In genomic region chr11:810040-810567, GRCh38 we compare ENCODE assay signal across 8 cellular contexts. TPM values are rescaled to one million over a fixed set of nuclear protein-coding genes. Genes with fewer than 3 reads are reported as not detected.
A peak's percentile ranks its signal among the peaks of the same experiment; 100 is the strongest.
DNase-seq lines count a peak whose midpoint lies in the region; ATAC-seq, FAIRE-seq and TF ChIP-seq lines count a peak whose summit lies in the region.

No MANE protein-coding gene starts in this region.

- TF ChIP-seq CTCF in DND-41 (IDR thresholded peaks at IDR 0.05; ENCODE audit: borderline replicate concordance, extremely low read depth, low read length, poor library complexity, severe bottlenecking) (no peak), K562 (IDR thresholded peaks at IDR 0.05 in 2 of 3, conservative IDR thresholded peaks at IDR 0.05 in 1 of 3; ENCODE audit: insufficient read depth in 2 of 3, low read depth in 1 of 3, low read length in 3 of 3) (no peak)

- intact Hi-C loops in K562 (cut with micrococcal nuclease): no loop called here

- no peaks in the 10 kb centered on the region for H3K9me1 ChIP-seq in K562 (ENCODE audit: control insufficient read depth, insufficient read depth, low read length)

- H2AFZ ChIP-seq in DND-41 (ENCODE audit: low read depth, low read length) (no peak overlapping the region), K562 (ENCODE audit: low read depth, low read length) (peak overlapping the region; percentile 98; the same call in 1 of the 2 replicates)

- DNase-seq in DND-41: no peak
- peak in 1 of 4 experiments; percentile 75 for DNase-seq in K562 (ENCODE audit: extremely low read depth in 1 of 4, low spot score in 3 of 4)
- no peak for DNase-seq in memory B cell (ENCODE audit: low spot score in 2 of 2)
- no peak for DNase-seq in cerebellar cortex (ENCODE audit: low spot score)
- DNase-seq in SHP77 treated with DMSO at 0.1 percent for 48 hours (lab: John Stamatoyannopoulos, UW): no peak
- DNase-seq in GDM1 (lab: John Stamatoyannopoulos, UW): no peak

- TSS peak; percentile 65 for BruUV-seq in K562 (replicated peaks; lab: Mats Ljungman, UMichigan)

- TF ChIP-seq RAD21 in K562 (CRISPR knock-in tag; conservative IDR thresholded peaks at IDR 0.05 in 1 of 2, IDR thresholded peaks at IDR 0.05 in 1 of 2): no peak

- H3K4me3 Mint-ChIP-seq in memory B cell: peak overlapping the region; percentile 94

- H3K4me2 ChIP-seq in DND-41 (ENCODE audit: insufficient read depth, low read length) (peak overlapping the region; percentile 74), K562 (ENCODE audit: insufficient read depth, low read length) (peak overlapping the region; percentile 100)

- peaks cover 39% of the 10 kb centered on the region for H3K36me3 ChIP-seq in DND-41 (ENCODE audit: insufficient read depth, low read length)
- H3K36me3 ChIP-seq in K562 (ENCODE audit: control insufficient read depth, insufficient read depth, low read length): peaks cover 41% of the 10 kb centered on the region

- no peaks in the 10 kb centered on the region for H3K9me3 ChIP-seq in DND-41 (ENCODE audit: insufficient read depth, low read length, severe bottlenecking)
- no peaks in the 10 kb centered on the region for H3K9me3 ChIP-seq in K562 (replicated peaks; ENCODE audit: control insufficient read depth, insufficient read depth, low read depth, low read length)

- H3K27ac ChIP-seq in DND-41 (ENCODE audit: low read length) (peak overlapping the region; percentile 98), K562 (ENCODE audit: extremely low read depth, low read depth, low read length) (peak overlapping the region; percentile 98)

- peaks cover 47% of the 10 kb centered on the region for H3K4me1 ChIP-seq in DND-41 (ENCODE audit: insufficient read depth, low read length)
- H3K4me1 ChIP-seq in K562 (replicated peaks in 1 of 2; ENCODE audit: control insufficient read depth in 2 of 2, insufficient read depth in 2 of 2, low read length in 2 of 2): peaks cover 20 to 57% of the 10 kb centered on the region in 2 experiments; a peak in 4 of 5 replicates

- TF ChIP-seq EP300 in K562 (IDR thresholded peaks at IDR 0.05; ENCODE audit: low read length): no peak

- peak overlapping the region; percentile 96 for H3K27ac Mint-ChIP-seq in memory B cell

- WGBS in K562 (ENCODE audit: insufficient coverage, low coverage, missing lambda C conversion rate): under 1% methylated on average over 29 of the region's 55 CpGs

- no peak for TF ChIP-seq POLR2A in K562 (conservative IDR thresholded peaks at IDR 0.05)

- peaks cover 50% of the 10 kb centered on the region for H3K79me2 ChIP-seq in DND-41 (ENCODE audit: insufficient read depth, low read length)
- H3K79me2 ChIP-seq in K562 (ENCODE audit: control insufficient read depth, insufficient read depth, low read length): peaks cover 71% of the 10 kb centered on the region

- peak overlapping the region; percentile 60 to 79 for H3K4me3 ChIP-seq in DND-41 (ENCODE audit: low read depth in 1 of 2, low read length in 2 of 2)
- H3K4me3 ChIP-seq in K562: peak overlapping the region; percentile 99

- POLR2A ChIA-PET in K562 (lab: Yijun Ruan, JAX): interaction anchor here (0.6 to 2.2 kb wide), 14 partner anchors 8 to 228 kb away, joined by 3 to 22 read pairs (median 4); partner anchors contain the start of gene PNPLA2

- H3K27me3 ChIP-seq in DND-41 (ENCODE audit: insufficient read depth, low read length, poor library complexity) (no peaks in the 10 kb centered on the region), K562 (ENCODE audit: control insufficient read depth in 2 of 2, insufficient read depth in 2 of 2, low read length in 2 of 2) (no peaks in the 10 kb centered on the region)

- H4K20me1 ChIP-seq in DND-41 (ENCODE audit: insufficient read depth, low read length) (peaks cover 41% of the 10 kb centered on the region), K562 (replicated peaks; ENCODE audit: control insufficient read depth, insufficient read depth, low read length) (peaks cover 24% of the 10 kb centered on the region)

- H3K36me3 Mint-ChIP-seq in memory B cell: peaks cover 8% of the 10 kb centered on the region

- H3K27me3 Mint-ChIP-seq in memory B cell: no peaks in the 10 kb centered on the region

- peaks cover 18% of the 10 kb centered on the region for H3K4me1 Mint-ChIP-seq in memory B cell

- FAIRE-seq in K562 (lab: Jason Lieb, UNC): no peak

- CTCF ChIA-PET in K562 (lab: Yijun Ruan, JAX; ENCODE audit: low intra/inter-chr PET ratio): no interaction called here

- H3K9me3 Mint-ChIP-seq in memory B cell: no peaks in the 10 kb centered on the region

- peak overlapping the region; percentile 84 for H3K9ac ChIP-seq in DND-41 (ENCODE audit: low read depth, low read length)
- peak overlapping the region; percentile 94 to 98 for H3K9ac ChIP-seq in K562 (ENCODE audit: insufficient read depth in 1 of 2, low read depth in 2 of 2, low read length in 2 of 2)

- ATAC-seq in DND-41 (ENCODE audit: insufficient read depth, low read depth): no peak
- ATAC-seq in HG03135 (IDR thresholded peaks at IDR 0.05; ENCODE audit: unreplicated experiment): peak; percentile 5
- peak; percentile 2 for ATAC-seq in K562
- ATAC-seq in memory B cell (ENCODE audit: low read depth): peak; percentile 13
- ATAC-seq in HG03039 (IDR thresholded peaks at IDR 0.05; ENCODE audit: unreplicated experiment): no peak

- in situ Hi-C loops in K562 (cut with MboI): no loop called here

RNA-seq across cellular contexts. Expression of gene RPLP2, which starts 0.3 kb away (rescaled TPM):
- 170 and 292 TPM in 2 replicates for total RNA-seq in K562 (2011; cell fraction: chromatin; rRNA removed; ENCODE audit: low replicate concordance)
- 396 and 422 TPM in 2 replicates for total RNA-seq in K562 (2011; cell fraction: nucleolus; rRNA removed)
- total RNA-seq in K562 (2011; cell fraction: nucleoplasm; rRNA removed): 508 and 986 TPM in 2 replicates
- total RNA-seq in K562 (2014; rRNA removed): 1,805 and 1,933 TPM in 2 replicates
- 1,134 and 1,237 TPM in 2 replicates for total RNA-seq in K562 (2014; rRNA removed; fragmentation: Illumina TruSeq; extraction: Trizol)
- total RNA-seq in K562 (2015; rRNA removed; fragmentation: Illumina TruSeq; extraction: Trizol): 1,326 and 1,329 TPM in 2 replicates
- total RNA-seq in K562 (2021): 3,807 and 3,932 TPM in 2 replicates
- 687 and 817 TPM in 2 replicates for polyA plus RNA-seq in K562 (2011; rRNA removed)
- 1,159 and 2,082 TPM in 2 replicates for polyA plus RNA-seq in K562 (2011; cell fraction: cytosol; rRNA removed)
- polyA plus RNA-seq in K562 (2011; cell fraction: nucleus; rRNA removed): 711 and 782 TPM in 2 replicates
- polyA plus RNA-seq in K562 (2012): 2,625 and 2,975 TPM in 2 replicates
- 528 and 867 TPM in 2 replicates for polyA plus RNA-seq in K562 (2014; fragmentation: Illumina TruSeq; extraction: Trizol)
- 1,000 to 10,000 TPM; 1,853 to 1,893 TPM for polyA plus RNA-seq in K562 (2014; fragmentation: Nextera tagmentation; extraction: Ambion mirVana)
- 1,548 and 1,633 TPM in 2 replicates for polyA plus RNA-seq in K562 (2014; rRNA removed)
- 836 and 845 TPM in 2 replicates for polyA minus RNA-seq in K562 (2011; rRNA and poly(A)+ RNA removed)
- 1,403 and 1,771 TPM in 2 replicates for polyA minus RNA-seq in K562 (2011; cell fraction: cytosol; rRNA and poly(A)+ RNA removed)
- polyA minus RNA-seq in K562 (2011; cell fraction: nucleus; rRNA and poly(A)+ RNA removed): 148 and 275 TPM in 2 replicates

RNA-seq across cellular contexts. Expression of gene PIDD1, which starts 5.1 kb away (rescaled TPM):
- 31.9 and 139 TPM in 2 replicates for total RNA-seq in K562 (2011; cell fraction: chromatin; rRNA removed; ENCODE audit: low replicate concordance)
- total RNA-seq in K562 (2011; cell fraction: nucleolus; rRNA removed): 157 and 166 TPM in 2 replicates
- total RNA-seq in K562 (2011; cell fraction: nucleoplasm; rRNA removed): 58.5 and 69.8 TPM in 2 replicates
- total RNA-seq in K562 (2014; rRNA removed): 13.2 and 18.7 TPM in 2 replicates
- total RNA-seq in K562 (2014; rRNA removed; fragmentation: Illumina TruSeq; extraction: Trizol): 0.95 and 1.0 TPM in 2 replicates
- 7.3 and 7.6 TPM in 2 replicates for total RNA-seq in K562 (2015; rRNA removed; fragmentation: Illumina TruSeq; extraction: Trizol)
- total RNA-seq in K562 (2021): 31.3 and 32.1 TPM in 2 replicates
- polyA plus RNA-seq in K562 (2011; rRNA removed): 8.5 and 20.7 TPM in 2 replicates
- 13.4 and 29.0 TPM in 2 replicates for polyA plus RNA-seq in K562 (2011; cell fraction: cytosol; rRNA removed)
- 284 and 380 TPM in 2 replicates for polyA plus RNA-seq in K562 (2011; cell fraction: nucleus; rRNA removed)
- polyA plus RNA-seq in K562 (2012): 20.6 and 37.0 TPM in 2 replicates
- polyA plus RNA-seq in K562 (2014; fragmentation: Illumina TruSeq; extraction: Trizol): 3.0 and 11.1 TPM in 2 replicates
- under 1 TPM; 0.32 to 0.36 TPM for polyA plus RNA-seq in K562 (2014; fragmentation: Nextera tagmentation; extraction: Ambion mirVana)
- polyA plus RNA-seq in K562 (2014; rRNA removed): 47.5 and 52.7 TPM in 2 replicates
- polyA minus RNA-seq in K562 (2011; rRNA and poly(A)+ RNA removed): 2.6 and 3.2 TPM in 2 replicates
- 11.4 and 11.9 TPM in 2 replicates for polyA minus RNA-seq in K562 (2011; cell fraction: cytosol; rRNA and poly(A)+ RNA removed)
- 53.5 and 55.9 TPM in 2 replicates for polyA minus RNA-seq in K562 (2011; cell fraction: nucleus; rRNA and poly(A)+ RNA removed)

RNA-seq across cellular contexts. Expression of gene PNPLA2, which starts 8.6 kb away (rescaled TPM):
- 83.1 and 391 TPM in 2 replicates for total RNA-seq in K562 (2011; cell fraction: chromatin; rRNA removed; ENCODE audit: low replicate concordance)
- total RNA-seq in K562 (2011; cell fraction: nucleolus; rRNA removed): 282 and 286 TPM in 2 replicates
- 136 and 157 TPM in 2 replicates for total RNA-seq in K562 (2011; cell fraction: nucleoplasm; rRNA removed)
- 22.2 and 32.0 TPM in 2 replicates for total RNA-seq in K562 (2014; rRNA removed)
- 3.6 and 5.0 TPM in 2 replicates for total RNA-seq in K562 (2014; rRNA removed; fragmentation: Illumina TruSeq; extraction: Trizol)
- total RNA-seq in K562 (2015; rRNA removed; fragmentation: Illumina TruSeq; extraction: Trizol): 8.4 and 9.0 TPM in 2 replicates
- 87.1 and 87.5 TPM in 2 replicates for total RNA-seq in K562 (2021)
- 6.9 and 29.3 TPM in 2 replicates for polyA plus RNA-seq in K562 (2011; rRNA removed)
- 10.0 and 17.9 TPM in 2 replicates for polyA plus RNA-seq in K562 (2011; cell fraction: cytosol; rRNA removed)
- polyA plus RNA-seq in K562 (2011; cell fraction: nucleus; rRNA removed): 266 and 420 TPM in 2 replicates
- polyA plus RNA-seq in K562 (2012): 39.2 and 88.0 TPM in 2 replicates
- polyA plus RNA-seq in K562 (2014; fragmentation: Illumina TruSeq; extraction: Trizol): 21.4 and 37.1 TPM in 2 replicates
- under 1 TPM; 0.39 TPM for polyA plus RNA-seq in K562 (2014; fragmentation: Nextera tagmentation; extraction: Ambion mirVana)
- 36.4 and 49.4 TPM in 2 replicates for polyA plus RNA-seq in K562 (2014; rRNA removed)
- polyA minus RNA-seq in K562 (2011; rRNA and poly(A)+ RNA removed): 9.2 and 12.6 TPM in 2 replicates
- 26.3 TPM in 2 replicates for polyA minus RNA-seq in K562 (2011; cell fraction: cytosol; rRNA and poly(A)+ RNA removed)
- polyA minus RNA-seq in K562 (2011; cell fraction: nucleus; rRNA and poly(A)+ RNA removed): 88.9 and 90.9 TPM in 2 replicates

RNA-seq across cellular contexts. Expression of gene SLC25A22, which starts 12.0 kb away (rescaled TPM):
- total RNA-seq in K562 (2011; cell fraction: chromatin; rRNA removed; ENCODE audit: low replicate concordance): 18.6 and 84.0 TPM in 2 replicates
- total RNA-seq in K562 (2011; cell fraction: nucleolus; rRNA removed): 75.0 and 76.5 TPM in 2 replicates
- total RNA-seq in K562 (2011; cell fraction: nucleoplasm; rRNA removed): 35.6 and 39.5 TPM in 2 replicates
- total RNA-seq in K562 (2014; rRNA removed) (17.0 and 21.5 TPM in 2 replicates), K562 (2014; rRNA removed; fragmentation: Illumina TruSeq; extraction: Trizol) (2.5 and 3.0 TPM in 2 replicates), K562 (2015; rRNA removed; fragmentation: Illumina TruSeq; extraction: Trizol) (11.4 and 11.8 TPM in 2 replicates), K562 (2021) (54.7 and 55.4 TPM in 2 replicates)
- polyA plus RNA-seq in K562 (2011; rRNA removed) (9.3 and 32.2 TPM in 2 replicates), K562 (2014; fragmentation: Illumina TruSeq; extraction: Trizol) (15.0 and 37.3 TPM in 2 replicates), K562 (2014; fragmentation: Nextera tagmentation; extraction: Ambion mirVana) (under 1 TPM; 0.41 to 0.44 TPM), K562 (2014; rRNA removed) (30.0 and 32.8 TPM in 2 replicates)
- polyA plus RNA-seq in K562 (2011; cell fraction: cytosol; rRNA removed): 10.7 and 26.2 TPM in 2 replicates
- polyA plus RNA-seq in K562 (2011; cell fraction: nucleus; rRNA removed): 46.7 and 86.6 TPM in 2 replicates
- 25.7 and 28.8 TPM in 2 replicates for polyA plus RNA-seq in K562 (2012)
- 6.1 and 7.3 TPM in 2 replicates for polyA minus RNA-seq in K562 (2011; rRNA and poly(A)+ RNA removed)
- polyA minus RNA-seq in K562 (2011; cell fraction: cytosol; rRNA and poly(A)+ RNA removed): 19.8 and 31.9 TPM in 2 replicates
- 14.7 and 16.0 TPM in 2 replicates for polyA minus RNA-seq in K562 (2011; cell fraction: nucleus; rRNA and poly(A)+ RNA removed)

RNA-seq across cellular contexts. Expression of gene CRACR2B, which starts 17.6 kb away (rescaled TPM):
- total RNA-seq in K562 (2011; cell fraction: chromatin; rRNA removed; ENCODE audit: low replicate concordance): 32.8 and 134 TPM in 2 replicates
- 116 and 120 TPM in 2 replicates for total RNA-seq in K562 (2011; cell fraction: nucleolus; rRNA removed)
- total RNA-seq in K562 (2011; cell fraction: nucleoplasm; rRNA removed): 53.6 and 58.1 TPM in 2 replicates
- total RNA-seq in K562 (2014; rRNA removed) (19.7 and 21.9 TPM in 2 replicates), K562 (2014; rRNA removed; fragmentation: Illumina TruSeq; extraction: Trizol) (0.86 and 2.3 TPM in 2 replicates), K562 (2015; rRNA removed; fragmentation: Illumina TruSeq; extraction: Trizol) (5.8 and 6.0 TPM in 2 replicates), K562 (2021) (29.0 and 35.7 TPM in 2 replicates)
- polyA plus RNA-seq in K562 (2011; rRNA removed) (5.7 and 15.1 TPM in 2 replicates), K562 (2014; fragmentation: Illumina TruSeq; extraction: Trizol) (7.2 and 13.1 TPM in 2 replicates), K562 (2014; fragmentation: Nextera tagmentation; extraction: Ambion mirVana) (under 1 TPM; 0.10 to 0.13 TPM), K562 (2014; rRNA removed) (40.7 and 51.0 TPM in 2 replicates)
- polyA plus RNA-seq in K562 (2011; cell fraction: cytosol; rRNA removed): 5.8 and 17.5 TPM in 2 replicates
- polyA plus RNA-seq in K562 (2011; cell fraction: nucleus; rRNA removed): 229 and 325 TPM in 2 replicates
- polyA plus RNA-seq in K562 (2012): 22.7 and 54.8 TPM in 2 replicates
- polyA minus RNA-seq in K562 (2011; rRNA and poly(A)+ RNA removed): 0.84 and 1.6 TPM in 2 replicates
- 5.2 and 6.3 TPM in 2 replicates for polyA minus RNA-seq in K562 (2011; cell fraction: cytosol; rRNA and poly(A)+ RNA removed)
- 24.2 and 30.4 TPM in 2 replicates for polyA minus RNA-seq in K562 (2011; cell fraction: nucleus; rRNA and poly(A)+ RNA removed)

Comparison
In these comparisons a context has a peak if more than half of its experiments do, and no peak if none do; other contexts are left out.
1. ATAC-seq: peak in HG03135 (single experiment), K562 (single experiment) and memory B cell (single experiment); none in DND-41 (single experiment) and HG03039 (single experiment).